In the genomic region with DNA sequence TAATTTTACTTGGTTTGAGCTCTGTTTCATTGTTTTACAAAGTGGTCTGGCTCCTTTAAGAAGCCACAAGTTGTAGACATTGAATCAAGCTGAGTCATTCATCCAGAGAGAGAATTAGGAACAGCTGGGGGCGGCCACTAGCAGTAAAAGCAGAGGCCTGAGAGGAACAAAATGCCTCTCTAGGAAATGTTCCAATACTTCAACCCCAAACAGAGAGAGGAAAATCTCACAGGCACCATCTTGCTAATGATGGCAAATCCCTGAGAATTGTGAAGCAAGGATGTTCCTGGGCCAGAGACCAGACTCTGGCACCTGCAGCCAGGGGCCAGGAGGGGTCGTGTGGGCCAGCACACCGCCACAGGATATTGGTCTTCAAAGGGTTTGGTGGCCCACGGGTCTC, we compare ENCODE assay signal across 9 cellular contexts. TPM values are rescaled to one million over a fixed set of nuclear protein-coding genes. Genes with fewer than 3 reads are reported as not detected.
DNase-seq lines count a peak whose midpoint lies in the region; ATAC-seq and TF ChIP-seq lines count a peak whose summit lies in the region.
"Had no signal": no experiment of that assay in that cellular context is flagged by ENCODE, and none has a peak within 500 bp of the region (broad histone marks: within the 10 kb centered on the region; RNA-seq: fewer than 3 reads in every experiment).

No MANE protein-coding gene starts in this region.

- no peak overlapping the region for H3K4me3 Mint-ChIP-seq in stimulated activated naive B cell treated with anti-CD40 and anti-IgM and Interleukin-4, amounts not matched to agents 10 μg/mL and 1 μg/mL and 100 μg/mL, for 72 hours

- TF ChIP-seq CTCF in colonic mucosa (IDR thresholded peaks at IDR 0.05) (no peak), GM13977 (IDR thresholded peaks at IDR 0.05; ENCODE audit: extremely low read depth, insufficient read depth, missing control alignments) (no peak)

- no peaks in the 10 kb centered on the region for H3K4me1 ChIP-seq in colonic mucosa
- H3K4me1 ChIP-seq: parathyroid adenoma had no signal

- H3K4me1 Mint-ChIP-seq in stimulated activated naive B cell treated with anti-CD40 and anti-IgM and Interleukin-4, amounts not matched to agents 10 μg/mL and 1 μg/mL and 100 μg/mL, for 72 hours: no peaks in the 10 kb centered on the region

- no peaks in the 10 kb centered on the region for H3K9me3 Mint-ChIP-seq in stimulated activated naive B cell treated with anti-CD40 and anti-IgM and Interleukin-4, amounts not matched to agents 10 μg/mL and 1 μg/mL and 100 μg/mL, for 72 hours

- DNase-seq in AML-193 (lab: John Stamatoyannopoulos, UW): peak; percentile 52 to 59
- peak; percentile 81 for DNase-seq in MG63
- peak; percentile 31 for DNase-seq in colonic mucosa
- DNase-seq in medulla oblongata (ENCODE audit: extremely low spot score): peak; percentile 56
- DNase-seq in activated CD4-positive, alpha-beta T cell treated with anti-CD3 and anti-CD28 coated beads for 1 hour: no peak
- no peak for DNase-seq in OCI-M2 (lab: John Stamatoyannopoulos, UW; ENCODE audit: unreplicated experiment)
- no peak for DNase-seq in stimulated activated naive B cell treated with anti-CD40 and anti-IgM and Interleukin-4, amounts not matched to agents 10 μg/mL and 1 μg/mL and 100 μg/mL, for 72 hours
- DNase-seq in GM13977 (ENCODE audit: low spot score): no peak

- no peak overlapping the region for H3K9ac ChIP-seq in colonic mucosa (ENCODE audit: low read depth in 2 of 2, low read length in 2 of 2)
- H3K9ac ChIP-seq: parathyroid adenoma had no signal

- no peak overlapping the region for H3K27ac Mint-ChIP-seq in stimulated activated naive B cell treated with anti-CD40 and anti-IgM and Interleukin-4, amounts not matched to agents 10 μg/mL and 1 μg/mL and 100 μg/mL, for 72 hours

- no peaks in the 10 kb centered on the region for H3K36me3 Mint-ChIP-seq in stimulated activated naive B cell treated with anti-CD40 and anti-IgM and Interleukin-4, amounts not matched to agents 10 μg/mL and 1 μg/mL and 100 μg/mL, for 72 hours

- peaks cover 51% of the 10 kb centered on the region in 2 donors for H3K27me3 Mint-ChIP-seq in stimulated activated naive B cell treated with anti-CD40 and anti-IgM and Interleukin-4, amounts not matched to agents 10 μg/mL and 1 μg/mL and 100 μg/mL, for 72 hours

- in situ Hi-C loops in GM13977 (cut with MboI; ENCODE audit: low pct_unique_long_range_greater_than_20kb, low sequenced_read_pairs, unreplicated experiment): no loop called here

- H3K27ac ChIP-seq in colonic mucosa: no peak overlapping the region
- H3K27ac ChIP-seq: parathyroid adenoma had no signal

- no peaks in the 10 kb centered on the region for H3K9me3 ChIP-seq in MG63
- H3K9me3 ChIP-seq in colonic mucosa: no peaks in the 10 kb centered on the region

- no peaks in the 10 kb centered on the region for H3K36me3 ChIP-seq in MG63
- no peaks in the 10 kb centered on the region for H3K36me3 ChIP-seq in colonic mucosa

- H3K4me3 ChIP-seq in MG63 (no peak overlapping the region), colonic mucosa (no peak overlapping the region)

- intact Hi-C loops in colonic mucosa (cut with DNase I): no loop called here

- no peak for ATAC-seq in stimulated activated naive B cell treated with anti-CD40 and anti-IgM and Interleukin-4, amounts not matched to agents 10 μg/mL and 1 μg/mL and 100 μg/mL, for 72 hours (replicated peaks)

- H3K27me3 ChIP-seq in MG63 (no peaks in the 10 kb centered on the region), colonic mucosa (no peaks in the 10 kb centered on the region)

RNA-seq across cellular contexts. Expression of a gene that starts 26.5 kb away (rescaled TPM):
- 0.03 TPM in 1 of 2 replicates, not detected in the other for total RNA-seq in MG63 (2014; rRNA removed; shearing (Covaris generic); ENCODE audit: low replicate concordance)
- 1 to 10 TPM; 1.1 to 1.9 TPM for total RNA-seq in colonic mucosa

Comparison
In these comparisons a context has a peak if more than half of its experiments do, and no peak if none do; other contexts are left out.
1. DNase-seq: peak in AML-193 (2 of 2), MG63 (single experiment), colonic mucosa (single experiment) and medulla oblongata (single experiment); none in activated CD4-positive, alpha-beta T cell treated with anti-CD3 and anti-CD28 coated beads for 1 hour (single experiment), OCI-M2 (single experiment), stimulated activated naive B cell treated with anti-CD40 and anti-IgM and Interleukin-4, amounts not matched to agents 10 μg/mL and 1 μg/mL and 100 μg/mL, for 72 hours (single experiment) and GM13977 (single experiment).